ENCODE assay signal across 18 cellular contexts in the genomic region with DNA sequence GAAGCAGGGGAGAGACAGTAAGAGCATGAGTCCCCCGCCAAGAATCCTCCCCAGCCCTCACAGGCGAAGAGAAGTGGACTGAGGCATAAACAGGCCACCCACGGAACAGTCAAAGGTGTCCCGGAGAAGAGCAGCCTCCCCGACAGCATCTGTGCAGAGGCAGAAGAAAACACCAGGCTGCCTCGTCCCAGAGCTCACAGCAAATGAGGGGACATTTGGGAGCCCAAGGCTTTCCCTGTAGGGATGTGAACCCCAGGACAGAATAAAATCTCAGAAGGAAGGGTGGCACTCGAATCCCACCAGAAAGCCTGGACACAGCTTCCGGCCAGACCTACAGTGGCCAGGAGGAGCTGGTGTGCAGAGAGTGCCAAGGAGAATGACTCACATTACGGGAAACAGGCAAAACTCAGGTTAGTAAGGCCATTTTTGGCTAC.
DNase-seq lines count a peak whose midpoint lies in the region; ATAC-seq and TF ChIP-seq lines count a peak whose summit lies in the region.
"Had no signal": no experiment of that assay in that cellular context is flagged by ENCODE, and none has a peak within 500 bp of the region (broad histone marks: within the 10 kb centered on the region; RNA-seq: fewer than 3 reads in every experiment).

No MANE protein-coding gene starts in this region.

- intact Hi-C loops in esophagus muscularis mucosa (cut with DNase I) = no loop called here

- no peak for TF ChIP-seq POLR2A in esophagus muscularis mucosa (IDR thresholded peaks at IDR 0.05; ENCODE audit: low read depth)

- H3K9me3 ChIP-seq in RWPE2 (ENCODE audit: severe bottlenecking) = peaks cover 5% of the 10 kb centered on the region
- H3K9me3 ChIP-seq in esophagus muscularis mucosa = peaks cover 0 to 13% (median 7%) of the 10 kb centered on the region in 4 donors

- H3K27ac ChIP-seq in RWPE2 (ENCODE audit: poor library complexity, severe bottlenecking) (no peak overlapping the region), esophagus muscularis mucosa (replicated peaks in 1 of 4) (peak overlapping the region; percentile 46 to 68 (median 60))
- H3K27ac ChIP-seq: ascending aorta had no signal

- H3K27me3 Mint-ChIP-seq in neural crest cell (ENCODE audit: low read depth) = peaks cover 3% of the 10 kb centered on the region

- H3K27me3 ChIP-seq in RWPE2 (ENCODE audit: insufficient read depth, poor library complexity, severe bottlenecking) = no peaks in the 10 kb centered on the region
- H3K27me3 ChIP-seq in esophagus muscularis mucosa = no peaks in the 10 kb centered on the region
- H3K27me3 ChIP-seq: ascending aorta had no signal

- ATAC-seq in RWPE2 (ENCODE audit: low read depth) = peak; percentile 58; the same call in 1 of the 3 replicates
- ATAC-seq in GM21447 (IDR thresholded peaks at IDR 0.05; ENCODE audit: unreplicated experiment) = no peak
- ATAC-seq in HG03159 (IDR thresholded peaks at IDR 0.05; ENCODE audit: unreplicated experiment) = no peak
- no peak for ATAC-seq in HG02840 (IDR thresholded peaks at IDR 0.05; ENCODE audit: low FRiP score, unreplicated experiment)
- no peak for ATAC-seq in HG02870 (IDR thresholded peaks at IDR 0.05; ENCODE audit: unreplicated experiment)
- ATAC-seq: naive thymus-derived CD8-positive, alpha-beta T cell; T-cell had no signal

- WGBS in esophagus muscularis mucosa = 27% methylated on average over 9 of the region's 9 CpGs

- H3K4me3 ChIP-seq in RWPE2 (ENCODE audit: severe bottlenecking) = no peak overlapping the region
- H3K4me3 ChIP-seq in esophagus muscularis mucosa = no peak overlapping the region
- H3K4me3 ChIP-seq: ascending aorta had no signal

- peak overlapping the region; percentile 63 for H3K27ac Mint-ChIP-seq in neural crest cell (ENCODE audit: unreplicated experiment)
- H3K27ac Mint-ChIP-seq: activated naive CD4-positive, alpha-beta T cell treated with anti-CD3 and anti-CD28 coated beads, Interleukin-2, amount 10 ng/mL, durations not matched to agents 7 days and 5 days; progenitor cell of endocrine pancreas; T-cell had no signal

- H3K36me3 ChIP-seq in RWPE2 (ENCODE audit: low read depth) (no peaks in the 10 kb centered on the region), esophagus muscularis mucosa (no peaks in the 10 kb centered on the region)
- H3K36me3 ChIP-seq: ascending aorta had no signal

- no peak for TF ChIP-seq CTCF in RWPE2 (IDR thresholded peaks at IDR 0.05; ENCODE audit: poor library complexity, severe bottlenecking)
- no peak for TF ChIP-seq CTCF in esophagus muscularis mucosa (IDR thresholded peaks at IDR 0.05)
- no peak for TF ChIP-seq CTCF in neural crest cell (conservative IDR thresholded peaks at IDR 0.05)

- TF ChIP-seq EP300 in esophagus muscularis mucosa (IDR thresholded peaks at IDR 0.05) = no peak

- DNase-seq in D341Med (ENCODE audit: low spot score) = peak; percentile 3
- DNase-seq in RWPE2 (ENCODE audit: low spot score) = no peak
- peak; percentile 87 for DNase-seq in esophagus muscularis mucosa (ENCODE audit: extremely low spot score)
- no peak for DNase-seq in neural crest cell (ENCODE audit: low read depth, low spot score)
- DNase-seq: activated T-cell treated with anti-CD3 and anti-CD28 coated beads, Interleukin-2, amount 50 U/mL, for 1 hour; DMS153; erythroblast; MM.1S; NCI-H187 treated with DMSO at 0.1 percent for 48 hours had no signal

- no peak overlapping the region for H3K4me3 Mint-ChIP-seq in neural crest cell
- H3K4me3 Mint-ChIP-seq: activated naive CD4-positive, alpha-beta T cell treated with anti-CD3 and anti-CD28 coated beads, Interleukin-2, amount 10 ng/mL, durations not matched to agents 7 days and 5 days; naive thymus-derived CD8-positive, alpha-beta T cell; T-cell had no signal

- peaks cover 9% of the 10 kb centered on the region for H3K9me3 Mint-ChIP-seq in neural crest cell

- H3K4me1 Mint-ChIP-seq in neural crest cell = no peaks in the 10 kb centered on the region
- H3K4me1 Mint-ChIP-seq: activated naive CD4-positive, alpha-beta T cell treated with anti-CD3 and anti-CD28 coated beads, Interleukin-2, amount 10 ng/mL, durations not matched to agents 7 days and 5 days; T-cell had no signal

- H3K36me3 Mint-ChIP-seq in neural crest cell (ENCODE audit: low read depth) = peaks cover 4% of the 10 kb centered on the region

- H3K4me1 ChIP-seq in RWPE2 (ENCODE audit: insufficient read depth, poor library complexity, severe bottlenecking) (no peaks in the 10 kb centered on the region), esophagus muscularis mucosa (peaks cover 0 to 13% (median 12%) of the 10 kb centered on the region in 4 donors)
- H3K4me1 ChIP-seq: ascending aorta had no signal

Comparison
In these comparisons a context has a peak if more than half of its experiments do, and no peak if none do; other contexts are left out.
1. DNase-seq: peak in D341Med (single experiment) and esophagus muscularis mucosa (single experiment); none in RWPE2 (single experiment) and neural crest cell (single experiment).